ENCODE assay signal across 8 cellular contexts in the genomic region with DNA sequence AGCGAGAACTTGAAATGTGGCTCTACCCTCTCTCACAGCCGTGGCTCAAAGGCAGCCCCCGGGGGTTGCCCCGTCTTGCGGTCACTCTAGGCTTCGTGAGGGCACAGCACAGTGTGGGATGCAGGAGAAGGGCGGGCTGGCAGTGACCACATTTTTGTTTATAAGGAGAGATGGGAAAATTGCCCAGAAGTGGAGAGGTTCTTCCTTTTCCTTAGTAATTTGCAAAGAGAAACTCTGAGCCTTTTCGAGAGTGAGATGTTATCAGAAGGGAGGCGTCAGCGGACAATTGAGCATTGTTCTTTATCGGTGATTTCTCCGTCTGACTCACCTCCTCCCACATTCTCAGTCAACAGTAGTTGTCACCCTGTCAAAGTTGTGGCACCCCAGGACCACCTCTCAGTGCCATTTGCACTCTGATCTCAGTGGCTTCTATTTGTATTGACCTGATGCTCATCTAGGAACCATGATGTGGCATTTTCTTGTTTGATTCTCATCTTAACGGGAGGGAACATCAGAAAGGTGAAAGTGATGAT.
DNase-seq lines count a peak whose midpoint lies in the region; ATAC-seq and TF ChIP-seq lines count a peak whose summit lies in the region.

No MANE protein-coding gene starts in this region.

- H3K9me3 ChIP-seq in muscle layer of duodenum (ENCODE audit: control insufficient read depth in 1 of 2, low read length in 2 of 2) (no peaks in the 10 kb centered on the region), ascending aorta (no peaks in the 10 kb centered on the region)

- H3K36me3 ChIP-seq in muscle layer of duodenum (ENCODE audit: control insufficient read depth in 1 of 2, insufficient read depth in 2 of 2, low read length in 2 of 2) (no peaks in the 10 kb centered on the region), ascending aorta (no peaks in the 10 kb centered on the region)

- H3K4me1 Mint-ChIP-seq in activated naive CD8-positive, alpha-beta T cell treated with anti-CD3 and anti-CD28 coated beads, Interleukin-2, amount 10 ng/mL, durations not matched to agents 7 days and 5 days: peaks cover 8% of the 10 kb centered on the region

- H3K4me3 ChIP-seq in muscle layer of duodenum (ENCODE audit: low read depth in 1 of 2, low read length in 2 of 2) (no peak overlapping the region), dorsolateral prefrontal cortex (peak overlapping the region in 22 of 59 donors; percentile 1 to 49 (median 26)), ascending aorta (no peak overlapping the region)

- TF ChIP-seq CTCF in GM10266 (IDR thresholded peaks at IDR 0.05; ENCODE audit: control insufficient read depth, insufficient read depth, low read depth, missing control alignments) (no peak), dorsolateral prefrontal cortex (IDR thresholded peaks at IDR 0.05 in 54 of 56, conservative IDR thresholded peaks at IDR 0.05 in 2 of 56; ENCODE audit: low read depth in 1 of 56, partially characterized antibody in 56 of 56) (no peak), ascending aorta (IDR thresholded peaks at IDR 0.05) (no peak)

- H3K27me3 ChIP-seq in muscle layer of duodenum (ENCODE audit: low read depth, low read length) (no peaks in the 10 kb centered on the region), dorsolateral prefrontal cortex (no peaks in the 10 kb centered on the region), ascending aorta (no peaks in the 10 kb centered on the region)

- no peaks in the 10 kb centered on the region for H3K9me3 Mint-ChIP-seq in activated naive CD8-positive, alpha-beta T cell treated with anti-CD3 and anti-CD28 coated beads, Interleukin-2, amount 10 ng/mL, durations not matched to agents 7 days and 5 days

- H3K36me3 Mint-ChIP-seq in activated naive CD8-positive, alpha-beta T cell treated with anti-CD3 and anti-CD28 coated beads, Interleukin-2, amount 10 ng/mL, durations not matched to agents 7 days and 5 days: no peaks in the 10 kb centered on the region

- peak; percentile 32 for DNase-seq in GM10266 (ENCODE audit: extremely low spot score)
- DNase-seq in activated naive CD8-positive, alpha-beta T cell treated with anti-CD3 and anti-CD28 coated beads, Interleukin-2, amount 10 ng/mL, durations not matched to agents 7 days and 5 days: no peak
- no peak for DNase-seq in activated CD4-positive, CD25-positive, alpha-beta regulatory T cell treated with anti-CD3 and anti-CD28 coated beads, Interleukin-2, amount 50 U/mL, for 72 hours
- no peak for DNase-seq in dorsolateral prefrontal cortex
- DNase-seq in HuH-7 (ENCODE audit: low spot score): no peak
- DNase-seq in ascending aorta (ENCODE audit: low spot score in 2 of 2): no peak

- peaks cover 0 to 3% of the 10 kb centered on the region in 2 donors for H3K4me1 ChIP-seq in muscle layer of duodenum (ENCODE audit: control insufficient read depth in 1 of 2, insufficient read depth in 2 of 2, low read length in 2 of 2)
- no peaks in the 10 kb centered on the region for H3K4me1 ChIP-seq in ascending aorta

- peak overlapping the region; percentile 29 for H3K4me3 Mint-ChIP-seq in activated naive CD8-positive, alpha-beta T cell treated with anti-CD3 and anti-CD28 coated beads, Interleukin-2, amount 10 ng/mL, durations not matched to agents 7 days and 5 days

- H3K27me3 Mint-ChIP-seq in activated naive CD8-positive, alpha-beta T cell treated with anti-CD3 and anti-CD28 coated beads, Interleukin-2, amount 10 ng/mL, durations not matched to agents 7 days and 5 days: peaks cover 30% of the 10 kb centered on the region

- POLR2A ChIA-PET in activated naive CD8-positive, alpha-beta T cell treated with anti-CD3 and anti-CD28 coated beads, Interleukin-2, amount 10 ng/mL, durations not matched to agents 7 days and 5 days (lab: Charles Lee): no interaction called here

- intact Hi-C loops in dorsolateral prefrontal cortex (cut with DNase I): no loop called here
- intact Hi-C loops in ascending aorta (cut with DNase I): no loop called here

- ATAC-seq in HG03060 (IDR thresholded peaks at IDR 0.05; ENCODE audit: low read depth, unreplicated experiment): peak; percentile 80
- ATAC-seq in activated naive CD8-positive, alpha-beta T cell treated with anti-CD3 and anti-CD28 coated beads, Interleukin-2, amount 10 ng/mL, durations not matched to agents 7 days and 5 days (ENCODE audit: low read depth): no peak

- peak overlapping the region; percentile 58 for H3K27ac ChIP-seq in muscle layer of duodenum (ENCODE audit: low read length)
- no peak overlapping the region for H3K27ac ChIP-seq in dorsolateral prefrontal cortex
- no peak overlapping the region for H3K27ac ChIP-seq in ascending aorta

- no peak overlapping the region for H3K27ac Mint-ChIP-seq in activated naive CD8-positive, alpha-beta T cell treated with anti-CD3 and anti-CD28 coated beads, Interleukin-2, amount 10 ng/mL, durations not matched to agents 7 days and 5 days
